Comparison of ENCODE assay signal across 27 cellular contexts in genomic region chr1:28501925-28502324, GRCh38. TPM values are rescaled to one million over a fixed set of nuclear protein-coding genes. Genes with fewer than 3 reads are reported as not detected.
A peak's percentile ranks its signal among the peaks of the same experiment; 100 is the strongest.
DNase-seq lines count a peak whose midpoint lies in the region; ATAC-seq and TF ChIP-seq lines count a peak whose summit lies in the region.
"Had no signal": no experiment of that assay in that cellular context is flagged by ENCODE, and none has a peak within 500 bp of the region (broad histone marks: within the 10 kb centered on the region; RNA-seq: fewer than 3 reads in every experiment).

No MANE protein-coding gene starts in this region.

- H3K27ac Mint-ChIP-seq in activated B cell treated with CpG ODN at 0.5 μM for 24 hours (peak overlapping the region; percentile 37), mesothelial cell of epicardium (peak overlapping the region; percentile 71)
- peak overlapping the region; percentile 2 for H3K27ac Mint-ChIP-seq in stimulated activated memory B cell treated with anti-CD40 and anti-IgM and Interleukin-4, amounts not matched to agents 10 μg/mL and 1 μg/mL and 100 μg/mL, for 72 hours
- H3K27ac Mint-ChIP-seq in activated naive CD8-positive, alpha-beta T cell treated with anti-CD3 and anti-CD28 coated beads, Interleukin-2, amount 50 U/mL, for 24 hours: no peak overlapping the region
- H3K27ac Mint-ChIP-seq: activated CD8-positive, alpha-beta memory T cell treated with anti-CD3 and anti-CD28 coated beads, Interleukin-2, amount 10 ng/mL, durations not matched to agents 7 days and 5 days; activated naive CD8-positive, alpha-beta T cell treated with anti-CD3 and anti-CD28 coated beads, Interleukin-2, amount 10 ng/mL, durations not matched to agents 7 days and 5 days had no signal

- no peaks in the 10 kb centered on the region for H3K9me3 ChIP-seq in HCT116 (ENCODE audit: control insufficient read depth in 1 of 2, insufficient read depth in 1 of 2, low read depth in 1 of 2, low read length in 2 of 2)
- H3K9me3 ChIP-seq: heart right ventricle, ovary, SJSA1, testis, uterus had no signal

- H2AFZ ChIP-seq in HCT116 (ENCODE audit: low read depth, low read length, poor library complexity, severe bottlenecking): no peak overlapping the region

- intact Hi-C loops in HCT116 (cut with micrococcal nuclease): no loop called here
- intact Hi-C loops in activated B cell treated with CpG ODN at 0.5 μM for 24 hours (cut with micrococcal nuclease): no loop called here

- H3K9ac ChIP-seq in HCT116 (ENCODE audit: low read length): 0 out of 2 replicates have a peak overlapping the region, but pooled peaks have one; percentile 64

- RAD21 ChIA-PET in HCT116 (lab: Charles Lee; ENCODE audit: low non-redundant PET in 1 of 2, low total read pairs in 2 of 2, uncharacterized antibody in 2 of 2, unreplicated experiment in 2 of 2): no interaction called here

- DNase-seq in HCT116 (ENCODE audit: low read depth, low spot score) (no peak), activated B cell treated with CpG ODN at 0.5 μM for 24 hours (no peak), mesothelial cell of epicardium (ENCODE audit: low spot score in 2 of 2, unreplicated experiment in 2 of 2) (no peak), AG08395 (ENCODE audit: low spot score) (no peak)
- no peak for DNase-seq in activated naive CD8-positive, alpha-beta T cell treated with anti-CD3 and anti-CD28 coated beads, Interleukin-2, amount 50 U/mL, for 24 hours
- DNase-seq: activated CD8-positive, alpha-beta memory T cell treated with anti-CD3 and anti-CD28 coated beads, Interleukin-2, amount 10 ng/mL, durations not matched to agents 7 days and 5 days; activated gamma-delta T cell treated with Interleukin-2 at 50 U/mL for 16 hours; activated naive CD8-positive, alpha-beta T cell treated with anti-CD3 and anti-CD28 coated beads, Interleukin-2, amount 10 ng/mL, durations not matched to agents 7 days and 5 days; activated T-cell treated with anti-CD3 and anti-CD28 coated beads, Interleukin-2, amount 50 U/mL, for 4 hours; cortex of kidney; DND-41; endodermal cell; foreskin fibroblast; heart right ventricle; midbrain; NCI-H1694 treated with DMSO at 0.1 percent for 48 hours; NCI-H2171; ovary; stimulated activated naive CD8-positive, alpha-beta T cell treated with anti-CD3 and anti-CD28 coated beads, Interleukin-15, Interleukin-2, amounts not matched to agents 100 U/mL and 50 U/mL, for 24 hours; testis; uterus had no signal

- H3K9me2 ChIP-seq in HCT116 (ENCODE audit: insufficient read depth): no peaks in the 10 kb centered on the region

- H3K9me3 Mint-ChIP-seq in activated B cell treated with CpG ODN at 0.5 μM for 24 hours (no peaks in the 10 kb centered on the region), mesothelial cell of epicardium (no peaks in the 10 kb centered on the region)
- no peaks in the 10 kb centered on the region for H3K9me3 Mint-ChIP-seq in stimulated activated memory B cell treated with anti-CD40 and anti-IgM and Interleukin-4, amounts not matched to agents 10 μg/mL and 1 μg/mL and 100 μg/mL, for 72 hours
- peaks cover 2% of the 10 kb centered on the region for H3K9me3 Mint-ChIP-seq in activated naive CD8-positive, alpha-beta T cell treated with anti-CD3 and anti-CD28 coated beads, Interleukin-2, amount 50 U/mL, for 24 hours
- H3K9me3 Mint-ChIP-seq: activated naive CD8-positive, alpha-beta T cell treated with anti-CD3 and anti-CD28 coated beads, Interleukin-2, amount 10 ng/mL, durations not matched to agents 7 days and 5 days; activated T-cell treated with anti-CD3 and anti-CD28 coated beads, Interleukin-2, amount 50 U/mL, for 4 hours; nephron had no signal

- TF ChIP-seq CTCF in HCT116 (IDR thresholded peaks at IDR 0.05 in 2 of 3, conservative IDR thresholded peaks at IDR 0.05 in 1 of 3; ENCODE audit: borderline replicate concordance in 1 of 3, insufficient read depth in 1 of 3, low read depth in 2 of 3, low read length in 2 of 3) (no peak), activated B cell treated with CpG ODN at 0.5 μM for 24 hours (IDR thresholded peaks at IDR 0.05) (no peak), mesothelial cell of epicardium (IDR thresholded peaks at IDR 0.05; ENCODE audit: unreplicated experiment) (no peak)

- H3K4me3 Mint-ChIP-seq in activated B cell treated with CpG ODN at 0.5 μM for 24 hours (no peak overlapping the region), mesothelial cell of epicardium (no peak overlapping the region)
- H3K4me3 Mint-ChIP-seq in stimulated activated memory B cell treated with anti-CD40 and anti-IgM and Interleukin-4, amounts not matched to agents 10 μg/mL and 1 μg/mL and 100 μg/mL, for 72 hours: no peak overlapping the region
- no peak overlapping the region for H3K4me3 Mint-ChIP-seq in activated naive CD8-positive, alpha-beta T cell treated with anti-CD3 and anti-CD28 coated beads, Interleukin-2, amount 50 U/mL, for 24 hours
- H3K4me3 Mint-ChIP-seq: activated CD8-positive, alpha-beta memory T cell treated with anti-CD3 and anti-CD28 coated beads, Interleukin-2, amount 10 ng/mL, durations not matched to agents 7 days and 5 days; activated naive CD8-positive, alpha-beta T cell treated with anti-CD3 and anti-CD28 coated beads, Interleukin-2, amount 10 ng/mL, durations not matched to agents 7 days and 5 days; activated T-cell treated with anti-CD3 and anti-CD28 coated beads, Interleukin-2, amount 50 U/mL, for 4 hours; endodermal cell; nephron had no signal

- H3K4me3 ChIP-seq in HCT116 (replicated peaks in 1 of 2; ENCODE audit: low read depth in 1 of 2, low read length in 2 of 2): no peak overlapping the region
- H3K4me3 ChIP-seq: heart right ventricle, ovary, SJSA1, testis, uterus had no signal

- CTCF ChIA-PET in HCT116 (lab: Charles Lee) (no interaction called here), activated B cell treated with CpG ODN at 0.5 μM for 24 hours (lab: Charles Lee) (no interaction called here)

- no TSS peak for BruUV-seq in HCT116 (replicated peaks; lab: Mats Ljungman, UMichigan)

- no peak for ATAC-seq in HCT116
- no peak for ATAC-seq in activated B cell treated with CpG ODN at 0.5 μM for 24 hours (ENCODE audit: low read depth)
- ATAC-seq in stimulated activated memory B cell treated with anti-CD40 and anti-IgM and Interleukin-4, amounts not matched to agents 10 μg/mL and 1 μg/mL and 100 μg/mL, for 72 hours: no peak
- no peak for ATAC-seq in activated naive CD8-positive, alpha-beta T cell treated with anti-CD3 and anti-CD28 coated beads, Interleukin-2, amount 50 U/mL, for 24 hours
- ATAC-seq in GM19452 (IDR thresholded peaks at IDR 0.05; ENCODE audit: unreplicated experiment): no peak
- ATAC-seq: activated CD8-positive, alpha-beta memory T cell treated with anti-CD3 and anti-CD28 coated beads, Interleukin-2, amount 10 ng/mL, durations not matched to agents 7 days and 5 days; activated T-cell treated with anti-CD3 and anti-CD28 coated beads, Interleukin-2, amount 50 U/mL, for 4 hours; esophagus mucosa; heart right ventricle; stimulated activated naive CD8-positive, alpha-beta T cell treated with anti-CD3 and anti-CD28 coated beads, Interleukin-15, Interleukin-2, amounts not matched to agents 100 U/mL and 50 U/mL, for 24 hours had no signal

- no peak for TF ChIP-seq POLR2A in HCT116 (IDR thresholded peaks at IDR 0.05; ENCODE audit: borderline replicate concordance, extremely low read depth, insufficient read depth, insufficient read length)

- POLR2A ChIA-PET in HCT116 (lab: Charles Lee): interaction anchor here (0.7 kb wide), 1 partner anchor 10 kb away, joined by 3 read pairs; no protein-coding TSS in a partner anchor
- POLR2A ChIA-PET in activated B cell treated with CpG ODN at 0.5 μM for 24 hours (lab: Charles Lee): interaction anchor here (0.6 kb wide), 2 partner anchors 12 to 235 kb away, joined by 3 to 5 read pairs; partner anchors contain the start of gene YTHDF2

- peaks cover 24% of the 10 kb centered on the region for H3K36me3 Mint-ChIP-seq in activated B cell treated with CpG ODN at 0.5 μM for 24 hours (ENCODE audit: low read depth)
- H3K36me3 Mint-ChIP-seq in mesothelial cell of epicardium: peaks cover 6% of the 10 kb centered on the region
- H3K36me3 Mint-ChIP-seq in stimulated activated memory B cell treated with anti-CD40 and anti-IgM and Interleukin-4, amounts not matched to agents 10 μg/mL and 1 μg/mL and 100 μg/mL, for 72 hours: peaks cover 21% of the 10 kb centered on the region
- peaks cover 16% of the 10 kb centered on the region for H3K36me3 Mint-ChIP-seq in activated naive CD8-positive, alpha-beta T cell treated with anti-CD3 and anti-CD28 coated beads, Interleukin-2, amount 50 U/mL, for 24 hours (ENCODE audit: low read depth)
- H3K36me3 Mint-ChIP-seq: IgD-negative memory B cell had no signal

- H4K20me1 ChIP-seq in HCT116 (ENCODE audit: insufficient read depth): no peaks in the 10 kb centered on the region

- H3K4me1 ChIP-seq in HCT116 (ENCODE audit: control insufficient read depth in 1 of 2, insufficient read depth in 2 of 2, low read length in 2 of 2): peaks cover 23 to 51% of the 10 kb centered on the region in 2 experiments
- H3K4me1 ChIP-seq: testis, uterus had no signal

- TF ChIP-seq RAD21 in HCT116 (IDR thresholded peaks at IDR 0.05; ENCODE audit: low read depth): no peak

- peak overlapping the region; percentile 65 for H3K4me2 ChIP-seq in HCT116 (ENCODE audit: low read length)

- H3K79me2 ChIP-seq in HCT116 (ENCODE audit: insufficient read depth, low read length): peaks cover 29% of the 10 kb centered on the region

- no peaks in the 10 kb centered on the region for H3K27me3 Mint-ChIP-seq in activated B cell treated with CpG ODN at 0.5 μM for 24 hours
- no peaks in the 10 kb centered on the region for H3K27me3 Mint-ChIP-seq in mesothelial cell of epicardium (ENCODE audit: low read depth)
- no peaks in the 10 kb centered on the region for H3K27me3 Mint-ChIP-seq in stimulated activated memory B cell treated with anti-CD40 and anti-IgM and Interleukin-4, amounts not matched to agents 10 μg/mL and 1 μg/mL and 100 μg/mL, for 72 hours
- H3K27me3 Mint-ChIP-seq in activated naive CD8-positive, alpha-beta T cell treated with anti-CD3 and anti-CD28 coated beads, Interleukin-2, amount 50 U/mL, for 24 hours: peaks cover 8% of the 10 kb centered on the region
- H3K27me3 Mint-ChIP-seq: activated naive CD8-positive, alpha-beta T cell treated with anti-CD3 and anti-CD28 coated beads, Interleukin-2, amount 10 ng/mL, durations not matched to agents 7 days and 5 days; IgD-negative memory B cell had no signal

- H3K27me3 ChIP-seq in HCT116 (ENCODE audit: insufficient read depth, low read length): no peaks in the 10 kb centered on the region
- H3K27me3 ChIP-seq: heart right ventricle, ovary, SJSA1, testis, uterus had no signal

- peak overlapping the region; percentile 8; the same call in 1 of the 2 replicates for H3K27ac ChIP-seq in HCT116 (ENCODE audit: low read depth, low read length)
- H3K27ac ChIP-seq: heart right ventricle, ovary, SJSA1, testis, uterus had no signal

- peaks cover 2 to 16% of the 10 kb centered on the region in 2 experiments; a peak in 3 of 4 replicates for H3K36me3 ChIP-seq in HCT116 (ENCODE audit: control insufficient read depth in 1 of 2, insufficient read depth in 2 of 2, low read length in 2 of 2)
- H3K36me3 ChIP-seq: ovary, uterus had no signal

- peaks cover 9% of the 10 kb centered on the region for H3K4me1 Mint-ChIP-seq in activated B cell treated with CpG ODN at 0.5 μM for 24 hours
- H3K4me1 Mint-ChIP-seq in mesothelial cell of epicardium: peaks cover 12% of the 10 kb centered on the region
- H3K4me1 Mint-ChIP-seq in stimulated activated memory B cell treated with anti-CD40 and anti-IgM and Interleukin-4, amounts not matched to agents 10 μg/mL and 1 μg/mL and 100 μg/mL, for 72 hours: peaks cover 7% of the 10 kb centered on the region
- H3K4me1 Mint-ChIP-seq in activated naive CD8-positive, alpha-beta T cell treated with anti-CD3 and anti-CD28 coated beads, Interleukin-2, amount 50 U/mL, for 24 hours: peaks cover 22% of the 10 kb centered on the region
- H3K4me1 Mint-ChIP-seq: endodermal cell had no signal

RNA-seq across cellular contexts. Expression of gene RCC1, which starts 3.9 kb away (rescaled TPM):
- total RNA-seq in HCT116 (2021; ENCODE audit: unreplicated experiment): 124 TPM
- 113 and 117 TPM in 2 replicates for polyA plus RNA-seq in HCT116 (2012)
- 45.2 and 47.5 TPM in 2 replicates for total RNA-seq in activated B cell treated with CpG ODN at 0.5 μM for 24 hours
- total RNA-seq in mesothelial cell of epicardium: 30.6 to 33.7 TPM (median 31.9 TPM) in 3 replicates

RNA-seq across cellular contexts. Expression of gene TRNAU1AP, which starts 51.0 kb away (rescaled TPM):
- total RNA-seq in HCT116 (2021; ENCODE audit: unreplicated experiment): 29.7 TPM
- 21.9 and 25.3 TPM in 2 replicates for polyA plus RNA-seq in HCT116 (2012)
- total RNA-seq in activated B cell treated with CpG ODN at 0.5 μM for 24 hours: 36.9 and 42.0 TPM in 2 replicates
- total RNA-seq in mesothelial cell of epicardium: 23.3 to 25.5 TPM (median 25.0 TPM) in 3 replicates
